8 cellular contexts compared by ENCODE assay signal in genomic region chr6:138107078-138107751, GRCh38. TPM values are rescaled to one million over a fixed set of nuclear protein-coding genes. Genes with fewer than 3 reads are reported as not detected.
DNase-seq lines count a peak whose midpoint lies in the region; ATAC-seq, FAIRE-seq and TF ChIP-seq lines count a peak whose summit lies in the region.

Gene PERP, minus strand, starts transcription at chr6:138107419. Its CDS starts 79 bp downstream, at chr6:138107340.

- H3K36me3 ChIP-seq in adrenal gland (replicated peaks in 1 of 2) (no peaks in the 10 kb centered on the region), rectal smooth muscle tissue (ENCODE audit: control insufficient read depth, insufficient read depth, low read length) (no peaks in the 10 kb centered on the region)

- no peaks in the 10 kb centered on the region for H3K9me3 ChIP-seq in adrenal gland (replicated peaks in 1 of 3)

- H3K9ac ChIP-seq in rectal smooth muscle tissue (ENCODE audit: low read length) = peak within 1 kb of the TSS; percentile 35

- H3K4me3 ChIP-seq in adrenal gland = peak within 1 kb of the TSS; percentile 28 to 62 (median 55)
- peak within 1 kb of the TSS; percentile 87 for H3K4me3 ChIP-seq in rectal smooth muscle tissue (ENCODE audit: low read length)

- ATAC-seq in GM19023 (IDR thresholded peaks at IDR 0.05; ENCODE audit: unreplicated experiment) = peak; percentile 76
- ATAC-seq in HG03460 (IDR thresholded peaks at IDR 0.05; ENCODE audit: unreplicated experiment) = peak; percentile 53
- peak; percentile 93 for ATAC-seq in left ventricle myocardium superior

- peak; percentile 89 for DNase-seq in AG08396 (ENCODE audit: low spot score)
- peak; percentile 46 for DNase-seq in T follicular helper cell (ENCODE audit: low read depth)
- peak; percentile 68 to 87 (median 79) for DNase-seq in adrenal gland
- peak; percentile 87 for DNase-seq in left ventricle myocardium superior
- peak; percentile 62 for DNase-seq in urothelium cell line (ENCODE audit: low spot score)

- peak; percentile 35 for FAIRE-seq in urothelium cell line (lab: Jason Lieb, UNC)

- intact Hi-C loops in adrenal gland (cut with DNase I) = loop anchor here in 1 of 2 donors (5.0 kb wide), 1 partner anchor 105 kb away; no protein-coding TSS in a partner anchor
- intact Hi-C loops in left ventricle myocardium superior (cut with micrococcal nuclease) = no loop called here

- WGBS in adrenal gland, 4 donors = 0 to 1% (median 0%) methylated on average over 4 to 83 of the region's 83 CpGs

- H3K27ac ChIP-seq in adrenal gland = peak within 1 kb of the TSS in 4 of 5 donors; percentile 17 to 87 (median 62)
- peak within 1 kb of the TSS; percentile 81 for H3K27ac ChIP-seq in rectal smooth muscle tissue (ENCODE audit: low read depth, low read length)

- TF ChIP-seq POLR2A in adrenal gland (IDR thresholded peaks at IDR 0.05) = peak; percentile 67 to 76

- no peaks in the 10 kb centered on the region for H3K27me3 ChIP-seq in adrenal gland
- H3K27me3 ChIP-seq in rectal smooth muscle tissue (ENCODE audit: control insufficient read depth, insufficient read depth, low read length) = no peaks in the 10 kb centered on the region

- no peak for TF ChIP-seq CTCF in adrenal gland (IDR thresholded peaks at IDR 0.05)

- H3K4me1 ChIP-seq in adrenal gland (replicated peaks in 1 of 2) (peaks cover 8 to 14% of the 10 kb centered on the region in 2 donors), rectal smooth muscle tissue (ENCODE audit: control insufficient read depth, insufficient read depth, low read length) (no peaks in the 10 kb centered on the region)

RNA-seq across cellular contexts. Expression of gene PERP, which starts in this region (rescaled TPM):
- 10 to 100 TPM in 4 of 8 donors, 1 to 10 TPM in 4; 5.1 to 15.0 (median 9.7) TPM for total RNA-seq in adrenal gland
- polyA plus RNA-seq in adrenal gland = 10 to 100 TPM in 1 of 3 donors, 1 to 10 TPM in 2; 4.8 to 11.9 (median 5.5) TPM
- 61.9 TPM for total RNA-seq in left ventricle myocardium superior

Comparison
In these comparisons a context has a peak if more than half of its experiments do, and no peak if none do; other contexts are left out.
1. Peak in every context shown above with its lines: DNase-seq, ATAC-seq, H3K4me3 ChIP-seq and H3K27ac ChIP-seq.